In the genomic region with DNA sequence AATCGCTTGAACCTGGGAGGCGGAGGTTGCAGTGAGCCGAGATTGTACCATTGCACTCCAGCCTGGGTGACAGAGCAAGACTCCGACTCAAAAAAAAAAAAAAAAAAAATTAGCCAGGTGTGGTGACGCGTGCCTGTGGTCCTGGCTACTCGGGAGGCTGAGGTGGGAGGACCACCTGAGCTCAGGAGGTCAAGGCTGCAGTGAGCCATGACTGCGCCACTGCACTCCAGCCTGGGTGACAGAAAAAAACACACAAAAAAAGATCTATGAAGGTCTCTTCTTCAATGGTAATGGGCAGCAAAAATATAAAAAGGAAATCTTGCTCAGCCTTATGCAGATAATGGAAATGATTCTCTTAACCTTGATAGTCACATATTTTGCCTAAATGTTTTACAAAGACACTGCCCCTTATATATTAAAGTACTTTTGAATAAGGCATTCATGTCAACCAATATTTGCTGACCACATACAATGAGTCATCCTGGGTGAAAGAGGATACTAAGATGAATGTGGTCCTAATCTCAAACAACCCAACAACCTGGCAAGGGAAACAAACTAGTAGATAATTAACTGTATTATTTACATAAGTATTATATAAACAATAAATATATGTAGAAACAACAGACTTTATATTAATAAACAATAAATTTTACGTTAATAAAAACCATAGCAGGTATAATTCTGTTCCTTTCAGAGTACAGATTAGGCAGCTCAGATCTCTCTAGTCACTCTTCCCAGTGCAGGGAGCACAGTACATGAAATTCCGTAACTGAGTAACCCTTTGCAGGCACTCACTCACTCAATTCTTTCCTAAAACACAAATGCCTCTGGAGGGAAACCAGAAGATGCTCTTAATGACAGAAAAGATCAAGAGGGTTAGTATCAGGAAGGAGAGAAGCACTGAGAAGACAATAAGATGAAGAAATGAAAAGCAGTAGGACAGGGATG, we compare ENCODE assay signal across 1 cellular context.
TF ChIP-seq lines count a peak whose summit lies in the region.

No MANE protein-coding gene starts in this region.

TF ChIP-seq in HCT116, 20 proteins besides CTCF, POLR2A, EP300 and RAD21 (continued from another document):
- TF ChIP-seq, protein P1, sequence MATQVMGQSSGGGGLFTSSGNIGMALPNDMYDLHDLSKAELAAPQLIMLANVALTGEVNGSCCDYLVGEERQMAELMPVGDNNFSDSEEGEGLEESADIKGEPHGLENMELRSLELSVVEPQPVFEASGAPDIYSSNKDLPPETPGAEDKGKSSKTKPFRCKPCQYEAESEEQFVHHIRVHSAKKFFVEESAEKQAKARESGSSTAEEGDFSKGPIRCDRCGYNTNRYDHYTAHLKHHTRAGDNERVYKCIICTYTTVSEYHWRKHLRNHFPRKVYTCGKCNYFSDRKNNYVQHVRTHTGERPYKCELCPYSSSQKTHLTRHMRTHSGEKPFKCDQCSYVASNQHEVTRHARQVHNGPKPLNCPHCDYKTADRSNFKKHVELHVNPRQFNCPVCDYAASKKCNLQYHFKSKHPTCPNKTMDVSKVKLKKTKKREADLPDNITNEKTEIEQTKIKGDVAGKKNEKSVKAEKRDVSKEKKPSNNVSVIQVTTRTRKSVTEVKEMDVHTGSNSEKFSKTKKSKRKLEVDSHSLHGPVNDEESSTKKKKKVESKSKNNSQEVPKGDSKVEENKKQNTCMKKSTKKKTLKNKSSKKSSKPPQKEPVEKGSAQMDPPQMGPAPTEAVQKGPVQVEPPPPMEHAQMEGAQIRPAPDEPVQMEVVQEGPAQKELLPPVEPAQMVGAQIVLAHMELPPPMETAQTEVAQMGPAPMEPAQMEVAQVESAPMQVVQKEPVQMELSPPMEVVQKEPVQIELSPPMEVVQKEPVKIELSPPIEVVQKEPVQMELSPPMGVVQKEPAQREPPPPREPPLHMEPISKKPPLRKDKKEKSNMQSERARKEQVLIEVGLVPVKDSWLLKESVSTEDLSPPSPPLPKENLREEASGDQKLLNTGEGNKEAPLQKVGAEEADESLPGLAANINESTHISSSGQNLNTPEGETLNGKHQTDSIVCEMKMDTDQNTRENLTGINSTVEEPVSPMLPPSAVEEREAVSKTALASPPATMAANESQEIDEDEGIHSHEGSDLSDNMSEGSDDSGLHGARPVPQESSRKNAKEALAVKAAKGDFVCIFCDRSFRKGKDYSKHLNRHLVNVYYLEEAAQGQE (IDR thresholded peaks at IDR 0.05; ENCODE audit: low read depth): no peak
- TF ChIP-seq EZH2phosphoT487 (IDR thresholded peaks at IDR 0.05; ENCODE audit: borderline replicate concordance) (no peak), ZFX (IDR thresholded peaks at IDR 0.05) (no peak), CEBPB (IDR thresholded peaks at IDR 0.05; ENCODE audit: low read depth) (no peak), FOSL1 (IDR thresholded peaks at IDR 0.05; ENCODE audit: low read depth) (no peak), ZNF274 (IDR thresholded peaks at IDR 0.05; ENCODE audit: low read depth, low read length) (no peak)
- TF ChIP-seq, protein P2, sequence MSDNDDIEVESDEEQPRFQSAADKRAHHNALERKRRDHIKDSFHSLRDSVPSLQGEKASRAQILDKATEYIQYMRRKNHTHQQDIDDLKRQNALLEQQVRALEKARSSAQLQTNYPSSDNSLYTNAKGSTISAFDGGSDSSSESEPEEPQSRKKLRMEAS (IDR thresholded peaks at IDR 0.05): no peak
- TF ChIP-seq, protein P3, sequence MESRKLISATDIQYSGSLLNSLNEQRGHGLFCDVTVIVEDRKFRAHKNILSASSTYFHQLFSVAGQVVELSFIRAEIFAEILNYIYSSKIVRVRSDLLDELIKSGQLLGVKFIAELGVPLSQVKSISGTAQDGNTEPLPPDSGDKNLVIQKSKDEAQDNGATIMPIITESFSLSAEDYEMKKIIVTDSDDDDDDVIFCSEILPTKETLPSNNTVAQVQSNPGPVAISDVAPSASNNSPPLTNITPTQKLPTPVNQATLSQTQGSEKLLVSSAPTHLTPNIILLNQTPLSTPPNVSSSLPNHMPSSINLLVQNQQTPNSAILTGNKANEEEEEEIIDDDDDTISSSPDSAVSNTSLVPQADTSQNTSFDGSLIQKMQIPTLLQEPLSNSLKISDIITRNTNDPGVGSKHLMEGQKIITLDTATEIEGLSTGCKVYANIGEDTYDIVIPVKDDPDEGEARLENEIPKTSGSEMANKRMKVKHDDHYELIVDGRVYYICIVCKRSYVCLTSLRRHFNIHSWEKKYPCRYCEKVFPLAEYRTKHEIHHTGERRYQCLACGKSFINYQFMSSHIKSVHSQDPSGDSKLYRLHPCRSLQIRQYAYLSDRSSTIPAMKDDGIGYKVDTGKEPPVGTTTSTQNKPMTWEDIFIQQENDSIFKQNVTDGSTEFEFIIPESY (IDR thresholded peaks at IDR 0.05; ENCODE audit: extremely low read depth, insufficient replicate concordance, low read length): no peak
